In the genomic region with DNA sequence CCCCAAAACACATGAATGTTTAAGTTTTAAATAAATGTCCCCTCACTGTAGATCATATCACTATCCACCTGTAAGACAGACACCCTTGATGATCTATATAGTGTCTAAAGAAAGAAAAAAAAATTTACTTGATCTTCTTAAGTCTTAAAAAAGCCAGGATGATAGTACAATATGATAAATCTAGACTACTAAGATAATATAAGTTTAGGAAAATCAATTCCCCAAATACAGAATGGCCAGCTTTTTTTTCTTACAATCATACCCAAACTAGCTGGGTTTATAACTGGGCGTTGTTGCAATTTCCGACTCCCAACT, we compare ENCODE assay signal across 8 cellular contexts. TPM values are rescaled to one million over a fixed set of nuclear protein-coding genes. Genes with fewer than 3 reads are reported as not detected.
DNase-seq lines count a peak whose midpoint lies in the region; ATAC-seq, FAIRE-seq and TF ChIP-seq lines count a peak whose summit lies in the region.

No MANE protein-coding gene starts in this region.

- H3K4me3 Mint-ChIP-seq in central memory CD8-positive, alpha-beta T cell = peak overlapping the region; percentile 95
- peak overlapping the region; percentile 54 to 84 (median 66) for H3K4me3 Mint-ChIP-seq in naive B cell

- peaks cover 68% of the 10 kb centered on the region for H4K20me1 ChIP-seq in IMR-90 (ENCODE audit: insufficient read depth, low read length)

- ATAC-seq in A549 = peak in 1 of 2 experiments; percentile 17; a peak in 3 of 6 replicates
- ATAC-seq in IMR-90 (ENCODE audit: low read depth) = 0 out of 2 replicates have a peak, but pooled peaks have one; percentile 15
- ATAC-seq in central memory CD8-positive, alpha-beta T cell (replicated peaks; ENCODE audit: extremely low read depth, poor library complexity, severe bottlenecking) = no peak
- ATAC-seq in naive B cell (ENCODE audit: low read depth in 2 of 2) = no peak

- TF ChIP-seq CTCF in A549 (IDR thresholded peaks at IDR 0.05) (no peak), IMR-90 (conservative IDR thresholded peaks at IDR 0.05; ENCODE audit: low read depth, low read length) (no peak), GM13976 (IDR thresholded peaks at IDR 0.05; ENCODE audit: borderline replicate concordance, control extremely low read depth, extremely low read depth, insufficient read depth, missing control alignments) (no peak)

- DNase-seq in A549 (ENCODE audit: low read depth in 1 of 2, low spot score in 1 of 2) (no peak), IMR-90 (no peak), naive B cell (no peak), cerebellar nuclear complex (lab: John Stamatoyannopoulos, UW) (no peak), NCI-H2196 treated with DMSO at 0.1 percent for 48 hours (lab: John Stamatoyannopoulos, UW; ENCODE audit: unreplicated experiment) (no peak), A172 (ENCODE audit: low spot score) (no peak), GM13976 (ENCODE audit: low spot score) (no peak)
- no peak for DNase-seq in central memory CD8-positive, alpha-beta T cell (ENCODE audit: low spot score in 2 of 2)

- peak overlapping the region; percentile 76; the same call in 1 of the 2 replicates for H2BK20ac ChIP-seq in IMR-90 (ENCODE audit: low read depth, low read length)

- H3K9me3 Mint-ChIP-seq in central memory CD8-positive, alpha-beta T cell = no peaks in the 10 kb centered on the region
- H3K9me3 Mint-ChIP-seq in naive B cell = no peaks in the 10 kb centered on the region

- TF ChIP-seq EP300 in A549 (IDR thresholded peaks at IDR 0.05) = no peak

- peaks cover 15% of the 10 kb centered on the region for H3K9me1 ChIP-seq in IMR-90 (ENCODE audit: insufficient read depth, low read length)

- H3K4me1 Mint-ChIP-seq in central memory CD8-positive, alpha-beta T cell = peaks cover 78% of the 10 kb centered on the region
- peaks cover 40 to 87% (median 72%) of the 10 kb centered on the region in 3 donors for H3K4me1 Mint-ChIP-seq in naive B cell

- no peak overlapping the region for H2AK9ac ChIP-seq in IMR-90 (replicated peaks; ENCODE audit: low read depth, low read length, poor library complexity)

- peaks cover 75% of the 10 kb centered on the region for H3K36me3 Mint-ChIP-seq in central memory CD8-positive, alpha-beta T cell (ENCODE audit: insufficient read depth)
- H3K36me3 Mint-ChIP-seq in naive B cell = peaks cover 19 to 20% of the 10 kb centered on the region in 2 donors

- H3K27me3 Mint-ChIP-seq in central memory CD8-positive, alpha-beta T cell = no peaks in the 10 kb centered on the region
- H3K27me3 Mint-ChIP-seq in naive B cell = no peaks in the 10 kb centered on the region

- TF ChIP-seq POLR2A in A549 (IDR thresholded peaks at IDR 0.05; ENCODE audit: low read length) = no peak
- TF ChIP-seq POLR2A in IMR-90 (IDR thresholded peaks at IDR 0.05; ENCODE audit: low read depth, low read length) = no peak

- H4K91ac ChIP-seq in IMR-90 (ENCODE audit: insufficient read depth, low read depth, low read length) = peak overlapping the region; percentile 79; the same call in 1 of the 2 replicates

- H3K79me1 ChIP-seq in IMR-90 (ENCODE audit: low read depth in 1 of 2, low read length in 2 of 2) = peaks cover 4 to 38% of the 10 kb centered on the region in 2 experiments; a peak in 3 of 4 replicates

- no peak overlapping the region for H2BK15ac ChIP-seq in IMR-90 (ENCODE audit: low read depth, low read length)

- H2BK5ac ChIP-seq in IMR-90 (ENCODE audit: low read depth, low read length, poor library complexity, severe bottlenecking) = peak overlapping the region; percentile 74

- peak overlapping the region; percentile 85 for H3K4me2 ChIP-seq in A549
- H3K4me2 ChIP-seq in IMR-90 (ENCODE audit: low read depth, low read length) = peak overlapping the region; percentile 95

- no peak overlapping the region for H4K5ac ChIP-seq in IMR-90 (ENCODE audit: low read depth, low read length)

- no peak overlapping the region for H2AFZ ChIP-seq in IMR-90 (replicated peaks; ENCODE audit: low read length, poor library complexity)

- CTCF ChIA-PET in A549 (lab: Yijun Ruan, JAX) = interaction anchor here (0.7 to 8.9 kb wide), 21 partner anchors 9 to 515 kb away, joined by 3 to 120 read pairs (median 4); no protein-coding TSS in a partner anchor
- CTCF ChIA-PET in IMR-90 (lab: Yijun Ruan, JAX) = interaction anchor here (0.8 to 2.1 kb wide), 4 partner anchors 333 to 361 kb away, joined by 3 to 14 read pairs (median 4); no protein-coding TSS in a partner anchor

- FAIRE-seq in A549 (lab: Jason Lieb, UNC) = no peak

- H3K4me1 ChIP-seq in A549 = peaks cover 67% of the 10 kb centered on the region
- H3K4me1 ChIP-seq in IMR-90 (ENCODE audit: control insufficient read depth, insufficient read depth, low read length) = peaks cover 18% of the 10 kb centered on the region

- no TSS peak for BruUV-seq in IMR-90 (replicated peaks; lab: Mats Ljungman, UMichigan)

- peak overlapping the region; percentile 59 for H3K56ac ChIP-seq in IMR-90 (ENCODE audit: extremely low read depth, insufficient read depth, low read length)

- H3K4me3 ChIP-seq in A549 = peak overlapping the region; percentile 21; the same call in 2 of the 3 replicates
- H3K4me3 ChIP-seq in IMR-90 (ENCODE audit: insufficient read depth, low read depth, low read length) = no peak overlapping the region

- no peaks in the 10 kb centered on the region for H3K27me3 ChIP-seq in IMR-90 (ENCODE audit: control insufficient read depth, insufficient read depth, low read length)

- 5% methylated on average over 2 of the region's 2 CpGs for WGBS in A549 (ENCODE audit: missing lambda C conversion rate)
- WGBS in IMR-90 (ENCODE audit: extremely low coverage in 2 of 2, insufficient read length in 1 of 2), 2 experiments = no CpG with 5 or more reads among the region's 2 CpGs

- no peaks in the 10 kb centered on the region for H3K9me3 ChIP-seq in A549
- H3K9me3 ChIP-seq in IMR-90 (ENCODE audit: control insufficient read depth, insufficient read depth, low read length) = no peaks in the 10 kb centered on the region

- H3K18ac ChIP-seq in IMR-90 (ENCODE audit: low read depth, low read length) = no peak overlapping the region

- H3K4ac ChIP-seq in IMR-90 (ENCODE audit: low read depth, low read length) = peak overlapping the region; percentile 81

- peak overlapping the region; percentile 92 for H3K27ac Mint-ChIP-seq in central memory CD8-positive, alpha-beta T cell (ENCODE audit: low read depth)
- peak overlapping the region in 5 of 6 donors; percentile 78 to 97 (median 91) for H3K27ac Mint-ChIP-seq in naive B cell

- peak overlapping the region; percentile 89; the same call in 1 of the 2 replicates for H3K14ac ChIP-seq in IMR-90 (replicated peaks; ENCODE audit: low read depth, low read length)

- in situ Hi-C loops in IMR-90 (cut with MboI; ENCODE audit: low sequenced_read_pairs) (loop anchor here (5.0 to 10.0 kb wide), 2 partner anchors 363 to 626 kb away; a partner anchor contains a TSS), GM13976 (cut with MboI; ENCODE audit: low sequenced_read_pairs, unreplicated experiment) (loop anchor here (25.0 kb wide), 1 partner anchor 358 kb away; no protein-coding TSS in a partner anchor)

- H3K27ac ChIP-seq in A549 (peak overlapping the region; percentile 75 to 87), IMR-90 (ENCODE audit: insufficient read depth, low read length) (peak overlapping the region; percentile 60; the same call in 1 of the 2 replicates)

- H3K36me3 ChIP-seq in IMR-90 (ENCODE audit: control insufficient read depth, insufficient read depth, low read length) = peaks cover 58% of the 10 kb centered on the region

- no peak overlapping the region for H2AK5ac ChIP-seq in IMR-90 (ENCODE audit: low read depth, low read length)

- TF ChIP-seq RAD21 in A549 (conservative IDR thresholded peaks at IDR 0.05 in 1 of 2, IDR thresholded peaks at IDR 0.05 in 1 of 2) (peak in 1 of 2 experiments; percentile 9; a peak in 1 of 5 replicates), IMR-90 (IDR thresholded peaks at IDR 0.05; ENCODE audit: low read length) (no peak)

- H3K23ac ChIP-seq in IMR-90 (ENCODE audit: low read depth, low read length) = peak overlapping the region; percentile 85

- peak overlapping the region; percentile 55; the same call in 1 of the 2 replicates for H3K9ac ChIP-seq in IMR-90 (ENCODE audit: low read depth, low read length)

- POLR2A ChIA-PET in A549 (lab: Yijun Ruan, JAX) = interaction anchor here (0.9 to 2.0 kb wide), 6 partner anchors 13 to 361 kb away, joined by 3 to 11 read pairs (median 6); a partner anchor contains a TSS
- POLR2A ChIA-PET in IMR-90 (lab: Charles Lee; ENCODE audit: unreplicated experiment) = no interaction called here

- intact Hi-C loops in IMR-90 (cut with micrococcal nuclease) = loop anchor here (1.0 to 10.0 kb wide), 5 partner anchors 250 to 618 kb away; no protein-coding TSS in a partner anchor

- dilution Hi-C loops in IMR-90 (cut with HindIII; ENCODE audit: low sequenced_read_pairs, unreplicated experiment) = no loop called here

- peak overlapping the region in 1 of 2 experiments; percentile 77; a peak in 1 of 4 replicates for H4K8ac ChIP-seq in IMR-90 (ENCODE audit: low read depth in 2 of 2, low read length in 2 of 2)

- peak overlapping the region; percentile 70 for H2BK120ac ChIP-seq in IMR-90 (ENCODE audit: low read depth, low read length)

TF ChIP-seq in A549, 52 proteins besides CTCF, POLR2A, EP300 and RAD21 (continues in another document):
- no peak for TF ChIP-seq TP53 (CRISPR knock-in tag; IDR thresholded peaks at IDR 0.05)
- no peak for TF ChIP-seq HOXA7 (CRISPR knock-in tag; IDR thresholded peaks at IDR 0.05)
- no peak for TF ChIP-seq JUN (IDR thresholded peaks at IDR 0.05)

TF ChIP-seq in IMR-90, 13 proteins besides CTCF, POLR2A, EP300 and RAD21 (continues in another document):
- TF ChIP-seq RCOR1 (IDR thresholded peaks at IDR 0.05; ENCODE audit: insufficient replicate concordance, low read length) = no peak
- no peak for TF ChIP-seq MXI1 (IDR thresholded peaks at IDR 0.05; ENCODE audit: borderline replicate concordance, low read depth, low read length)
- TF ChIP-seq CEBPB (IDR thresholded peaks at IDR 0.05; ENCODE audit: low read depth, low read length) = no peak
- TF ChIP-seq SMC3 (IDR thresholded peaks at IDR 0.05; ENCODE audit: low read depth, low read length) = no peak

RNA-seq across cellular contexts. Expression of a gene that starts 14.4 kb away (rescaled TPM):
- 22.2 and 29.5 TPM in 2 replicates for polyA plus RNA-seq in A549 (2011; rRNA removed)
- 6.8 and 8.8 TPM in 2 replicates for polyA plus RNA-seq in A549 (2012; cell fraction: cytosol; rRNA removed)
- 8.9 and 11.6 TPM in 2 replicates for polyA plus RNA-seq in A549 (2012; cell fraction: nucleus; rRNA removed)
- polyA plus RNA-seq in A549 (2017; fragmentation: RNase III; extraction: RNeasy Plus Mini Kit Qiagen cat#74134 plus additional on column Dnase treatment) = 28.1 to 30.5 TPM (median 29.9 TPM) in 3 replicates
- polyA minus RNA-seq in A549 (2011; rRNA and poly(A)+ RNA removed) = 48.5 and 50.5 TPM in 2 replicates
- 25.8 and 27.8 TPM in 2 replicates for total RNA-seq in IMR-90 (2012; rRNA removed)
- 6.9 and 9.1 TPM in 2 replicates for polyA plus RNA-seq in IMR-90 (2012; rRNA removed)
- polyA plus RNA-seq in IMR-90 (2012; cell fraction: cytosol; rRNA removed) = 2.4 and 4.1 TPM in 2 replicates
- polyA plus RNA-seq in IMR-90 (2012; cell fraction: nucleus; rRNA removed; ENCODE audit: low replicate concordance) = 3.4 and 8.6 TPM in 2 replicates
- 10 to 100 TPM in 5 of 6 donors, 1 to 10 TPM in 1; 8.8 to 31.0 (median 24.7) TPM for polyA plus RNA-seq in naive B cell (ENCODE audit: low read depth in 6 of 6)
- 33.2 and 38.3 TPM in 2 replicates for total RNA-seq in A172 (2014; rRNA removed; shearing (Covaris generic))
